ENCODE assay signal across 1 cellular context in the genomic region with DNA sequence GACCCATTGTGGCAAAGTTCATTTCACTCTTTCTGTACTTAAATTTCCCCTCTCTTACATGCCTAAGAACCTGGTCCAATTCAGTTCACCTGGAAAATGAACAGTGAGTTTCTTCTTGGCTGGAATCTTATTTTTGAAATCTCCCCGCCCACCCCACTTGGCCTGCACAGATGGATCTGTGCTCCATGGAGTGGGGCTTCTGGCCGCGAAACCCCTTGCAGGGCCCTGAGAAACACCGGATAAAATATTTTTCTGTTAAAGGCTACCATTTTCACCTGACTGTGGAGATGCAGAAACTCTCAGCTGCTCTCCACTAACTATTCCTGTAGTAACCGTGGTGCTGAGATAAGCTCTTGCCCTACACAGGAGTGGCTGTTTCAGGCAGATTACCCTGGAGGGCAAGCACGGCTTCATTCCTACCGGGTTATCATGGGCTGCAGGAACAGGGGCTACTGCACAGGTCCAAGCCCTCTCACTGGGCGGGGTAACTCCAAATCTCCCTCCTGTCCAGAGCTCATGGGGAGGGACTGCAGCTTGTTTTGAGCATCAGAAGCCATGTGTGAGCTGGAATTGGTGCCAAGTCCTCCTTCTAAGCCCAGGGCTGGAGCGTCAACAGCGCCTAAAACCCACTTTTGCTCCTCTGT.
A peak's percentile ranks its signal among the peaks of the same experiment; 100 is the strongest.
TF ChIP-seq lines count a peak whose summit lies in the region.

No MANE protein-coding gene starts in this region.

TF ChIP-seq in K562, 482 proteins besides CTCF, POLR2A, EP300 and RAD21 (continued from another document and continues in another):
- TF ChIP-seq, protein P1, sequence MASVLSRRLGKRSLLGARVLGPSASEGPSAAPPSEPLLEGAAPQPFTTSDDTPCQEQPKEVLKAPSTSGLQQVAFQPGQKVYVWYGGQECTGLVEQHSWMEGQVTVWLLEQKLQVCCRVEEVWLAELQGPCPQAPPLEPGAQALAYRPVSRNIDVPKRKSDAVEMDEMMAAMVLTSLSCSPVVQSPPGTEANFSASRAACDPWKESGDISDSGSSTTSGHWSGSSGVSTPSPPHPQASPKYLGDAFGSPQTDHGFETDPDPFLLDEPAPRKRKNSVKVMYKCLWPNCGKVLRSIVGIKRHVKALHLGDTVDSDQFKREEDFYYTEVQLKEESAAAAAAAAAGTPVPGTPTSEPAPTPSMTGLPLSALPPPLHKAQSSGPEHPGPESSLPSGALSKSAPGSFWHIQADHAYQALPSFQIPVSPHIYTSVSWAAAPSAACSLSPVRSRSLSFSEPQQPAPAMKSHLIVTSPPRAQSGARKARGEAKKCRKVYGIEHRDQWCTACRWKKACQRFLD (CRISPR knock-in tag; IDR thresholded peaks at IDR 0.05): no peak
- TF ChIP-seq FOXA1 (IDR thresholded peaks at IDR 0.05; ENCODE audit: borderline replicate concordance) (no peak), RBM17 (IDR thresholded peaks at IDR 0.05; ENCODE audit: borderline replicate concordance, low read depth, low read length) (no peak), CREB1 (IDR thresholded peaks at IDR 0.05) (peak; percentile 69), CREB1 (CRISPR knock-in tag; IDR thresholded peaks at IDR 0.05) (0 out of 2 replicates have a peak, but pooled peaks have one; percentile 45), MECOM (CRISPR knock-in tag; IDR thresholded peaks at IDR 0.05) (no peak), ZNF445 (CRISPR knock-in tag; IDR thresholded peaks at IDR 0.05; ENCODE audit: low read depth) (no peak), ARHGAP35 (IDR thresholded peaks at IDR 0.05; ENCODE audit: partially characterized antibody) (no peak), ASH1L (IDR thresholded peaks at IDR 0.05; ENCODE audit: borderline replicate concordance, low read depth, partially characterized antibody) (no peak), ZNF146 (CRISPR knock-in tag; IDR thresholded peaks at IDR 0.05; ENCODE audit: unreplicated experiment) (no peak), SMARCA4 (IDR thresholded peaks at IDR 0.05) (peak; percentile 96), NEUROD1 (IDR thresholded peaks at IDR 0.05; ENCODE audit: borderline replicate concordance, low read depth, low read length, partially characterized antibody) (peak; percentile 64), SMARCE1 (IDR thresholded peaks at IDR 0.05) (peak; percentile 91), DPF2 (IDR thresholded peaks at IDR 0.05) (peak; percentile 97), TEAD1 (CRISPR knock-in tag; IDR thresholded peaks at IDR 0.05) (peak; percentile 69 to 79; a peak in 2 of 4 replicates), ZNF232 (CRISPR knock-in tag; IDR thresholded peaks at IDR 0.05) (no peak), MYC (IDR thresholded peaks at IDR 0.05; ENCODE audit: low read depth, low read length) (peak; percentile 39), MYC (CRISPR knock-in tag; IDR thresholded peaks at IDR 0.05; ENCODE audit: borderline replicate concordance, low read depth) (no peak), ZNF77 (CRISPR knock-in tag; IDR thresholded peaks at IDR 0.05) (no peak), COPS2 (conservative IDR thresholded peaks at IDR 0.05) (no peak), RBM39 (optimal IDR thresholded peaks at IDR 0.05; ENCODE audit: low read depth, low read length) (no peak), YY1 (IDR thresholded peaks at IDR 0.05; ENCODE audit: borderline replicate concordance in 1 of 3, control insufficient read depth in 1 of 3, extremely low read depth in 1 of 3, insufficient read depth in 3 of 3, insufficient read length in 1 of 3, insufficient replicate concordance in 2 of 3, low read depth in 1 of 3, low read length in 2 of 3) (peak in 1 of 3 experiments; percentile 14), FOXJ3 (CRISPR knock-in tag; IDR thresholded peaks at IDR 0.05) (no peak), FOXK2 (conservative IDR thresholded peaks at IDR 0.05 in 1 of 2, IDR thresholded peaks at IDR 0.05 in 1 of 2; ENCODE audit: low read depth in 2 of 2) (peak; percentile 64 to 81; a peak in 3 of 4 replicates), SIX5 (IDR thresholded peaks at IDR 0.05; ENCODE audit: borderline replicate concordance in 1 of 2, insufficient read depth in 1 of 2, low read depth in 1 of 2, low read length in 2 of 2) (no peak), ZC3H4 (CRISPR knock-in tag; IDR thresholded peaks at IDR 0.05; ENCODE audit: borderline replicate concordance) (no peak)
- TF ChIP-seq, protein P2, sequence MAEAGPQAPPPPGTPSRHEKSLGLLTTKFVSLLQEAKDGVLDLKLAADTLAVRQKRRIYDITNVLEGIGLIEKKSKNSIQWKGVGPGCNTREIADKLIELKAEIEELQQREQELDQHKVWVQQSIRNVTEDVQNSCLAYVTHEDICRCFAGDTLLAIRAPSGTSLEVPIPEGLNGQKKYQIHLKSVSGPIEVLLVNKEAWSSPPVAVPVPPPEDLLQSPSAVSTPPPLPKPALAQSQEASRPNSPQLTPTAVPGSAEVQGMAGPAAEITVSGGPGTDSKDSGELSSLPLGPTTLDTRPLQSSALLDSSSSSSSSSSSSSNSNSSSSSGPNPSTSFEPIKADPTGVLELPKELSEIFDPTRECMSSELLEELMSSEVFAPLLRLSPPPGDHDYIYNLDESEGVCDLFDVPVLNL (CRISPR knock-in tag; IDR thresholded peaks at IDR 0.05; ENCODE audit: low read depth): no peak
- TF ChIP-seq, protein P3, sequence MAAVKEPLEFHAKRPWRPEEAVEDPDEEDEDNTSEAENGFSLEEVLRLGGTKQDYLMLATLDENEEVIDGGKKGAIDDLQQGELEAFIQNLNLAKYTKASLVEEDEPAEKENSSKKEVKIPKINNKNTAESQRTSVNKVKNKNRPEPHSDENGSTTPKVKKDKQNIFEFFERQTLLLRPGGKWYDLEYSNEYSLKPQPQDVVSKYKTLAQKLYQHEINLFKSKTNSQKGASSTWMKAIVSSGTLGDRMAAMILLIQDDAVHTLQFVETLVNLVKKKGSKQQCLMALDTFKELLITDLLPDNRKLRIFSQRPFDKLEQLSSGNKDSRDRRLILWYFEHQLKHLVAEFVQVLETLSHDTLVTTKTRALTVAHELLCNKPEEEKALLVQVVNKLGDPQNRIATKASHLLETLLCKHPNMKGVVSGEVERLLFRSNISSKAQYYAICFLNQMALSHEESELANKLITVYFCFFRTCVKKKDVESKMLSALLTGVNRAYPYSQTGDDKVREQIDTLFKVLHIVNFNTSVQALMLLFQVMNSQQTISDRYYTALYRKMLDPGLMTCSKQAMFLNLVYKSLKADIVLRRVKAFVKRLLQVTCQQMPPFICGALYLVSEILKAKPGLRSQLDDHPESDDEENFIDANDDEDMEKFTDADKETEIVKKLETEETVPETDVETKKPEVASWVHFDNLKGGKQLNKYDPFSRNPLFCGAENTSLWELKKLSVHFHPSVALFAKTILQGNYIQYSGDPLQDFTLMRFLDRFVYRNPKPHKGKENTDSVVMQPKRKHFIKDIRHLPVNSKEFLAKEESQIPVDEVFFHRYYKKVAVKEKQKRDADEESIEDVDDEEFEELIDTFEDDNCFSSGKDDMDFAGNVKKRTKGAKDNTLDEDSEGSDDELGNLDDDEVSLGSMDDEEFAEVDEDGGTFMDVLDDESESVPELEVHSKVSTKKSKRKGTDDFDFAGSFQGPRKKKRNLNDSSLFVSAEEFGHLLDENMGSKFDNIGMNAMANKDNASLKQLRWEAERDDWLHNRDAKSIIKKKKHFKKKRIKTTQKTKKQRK (IDR thresholded peaks at IDR 0.05; ENCODE audit: borderline replicate concordance, low read depth, low read length): no peak
- TF ChIP-seq, protein P4, sequence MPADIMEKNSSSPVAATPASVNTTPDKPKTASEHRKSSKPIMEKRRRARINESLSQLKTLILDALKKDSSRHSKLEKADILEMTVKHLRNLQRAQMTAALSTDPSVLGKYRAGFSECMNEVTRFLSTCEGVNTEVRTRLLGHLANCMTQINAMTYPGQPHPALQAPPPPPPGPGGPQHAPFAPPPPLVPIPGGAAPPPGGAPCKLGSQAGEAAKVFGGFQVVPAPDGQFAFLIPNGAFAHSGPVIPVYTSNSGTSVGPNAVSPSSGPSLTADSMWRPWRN (IDR thresholded peaks at IDR 0.05; ENCODE audit: low read depth): no peak
- TF ChIP-seq, protein P5, sequence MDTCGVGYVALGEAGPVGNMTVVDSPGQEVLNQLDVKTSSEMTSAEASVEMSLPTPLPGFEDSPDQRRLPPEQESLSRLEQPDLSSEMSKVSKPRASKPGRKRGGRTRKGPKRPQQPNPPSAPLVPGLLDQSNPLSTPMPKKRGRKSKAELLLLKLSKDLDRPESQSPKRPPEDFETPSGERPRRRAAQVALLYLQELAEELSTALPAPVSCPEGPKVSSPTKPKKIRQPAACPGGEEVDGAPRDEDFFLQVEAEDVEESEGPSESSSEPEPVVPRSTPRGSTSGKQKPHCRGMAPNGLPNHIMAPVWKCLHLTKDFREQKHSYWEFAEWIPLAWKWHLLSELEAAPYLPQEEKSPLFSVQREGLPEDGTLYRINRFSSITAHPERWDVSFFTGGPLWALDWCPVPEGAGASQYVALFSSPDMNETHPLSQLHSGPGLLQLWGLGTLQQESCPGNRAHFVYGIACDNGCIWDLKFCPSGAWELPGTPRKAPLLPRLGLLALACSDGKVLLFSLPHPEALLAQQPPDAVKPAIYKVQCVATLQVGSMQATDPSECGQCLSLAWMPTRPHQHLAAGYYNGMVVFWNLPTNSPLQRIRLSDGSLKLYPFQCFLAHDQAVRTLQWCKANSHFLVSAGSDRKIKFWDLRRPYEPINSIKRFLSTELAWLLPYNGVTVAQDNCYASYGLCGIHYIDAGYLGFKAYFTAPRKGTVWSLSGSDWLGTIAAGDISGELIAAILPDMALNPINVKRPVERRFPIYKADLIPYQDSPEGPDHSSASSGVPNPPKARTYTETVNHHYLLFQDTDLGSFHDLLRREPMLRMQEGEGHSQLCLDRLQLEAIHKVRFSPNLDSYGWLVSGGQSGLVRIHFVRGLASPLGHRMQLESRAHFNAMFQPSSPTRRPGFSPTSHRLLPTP (IDR thresholded peaks at IDR 0.05; ENCODE audit: borderline replicate concordance, extremely low read depth, insufficient read length): no peak
- TF ChIP-seq, protein P6, sequence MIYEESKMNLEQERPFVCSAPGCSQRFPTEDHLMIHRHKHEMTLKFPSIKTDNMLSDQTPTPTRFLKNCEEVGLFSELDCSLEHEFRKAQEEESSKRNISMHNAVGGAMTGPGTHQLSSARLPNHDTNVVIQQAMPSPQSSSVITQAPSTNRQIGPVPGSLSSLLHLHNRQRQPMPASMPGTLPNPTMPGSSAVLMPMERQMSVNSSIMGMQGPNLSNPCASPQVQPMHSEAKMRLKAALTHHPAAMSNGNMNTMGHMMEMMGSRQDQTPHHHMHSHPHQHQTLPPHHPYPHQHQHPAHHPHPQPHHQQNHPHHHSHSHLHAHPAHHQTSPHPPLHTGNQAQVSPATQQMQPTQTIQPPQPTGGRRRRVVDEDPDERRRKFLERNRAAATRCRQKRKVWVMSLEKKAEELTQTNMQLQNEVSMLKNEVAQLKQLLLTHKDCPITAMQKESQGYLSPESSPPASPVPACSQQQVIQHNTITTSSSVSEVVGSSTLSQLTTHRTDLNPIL (CRISPR knock-in tag; IDR thresholded peaks at IDR 0.05): no peak
- TF ChIP-seq, protein P7, sequence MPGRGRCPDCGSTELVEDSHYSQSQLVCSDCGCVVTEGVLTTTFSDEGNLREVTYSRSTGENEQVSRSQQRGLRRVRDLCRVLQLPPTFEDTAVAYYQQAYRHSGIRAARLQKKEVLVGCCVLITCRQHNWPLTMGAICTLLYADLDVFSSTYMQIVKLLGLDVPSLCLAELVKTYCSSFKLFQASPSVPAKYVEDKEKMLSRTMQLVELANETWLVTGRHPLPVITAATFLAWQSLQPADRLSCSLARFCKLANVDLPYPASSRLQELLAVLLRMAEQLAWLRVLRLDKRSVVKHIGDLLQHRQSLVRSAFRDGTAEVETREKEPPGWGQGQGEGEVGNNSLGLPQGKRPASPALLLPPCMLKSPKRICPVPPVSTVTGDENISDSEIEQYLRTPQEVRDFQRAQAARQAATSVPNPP (IDR thresholded peaks at IDR 0.05; ENCODE audit: borderline replicate concordance, insufficient read depth, insufficient read length): no peak
- TF ChIP-seq, protein P8, sequence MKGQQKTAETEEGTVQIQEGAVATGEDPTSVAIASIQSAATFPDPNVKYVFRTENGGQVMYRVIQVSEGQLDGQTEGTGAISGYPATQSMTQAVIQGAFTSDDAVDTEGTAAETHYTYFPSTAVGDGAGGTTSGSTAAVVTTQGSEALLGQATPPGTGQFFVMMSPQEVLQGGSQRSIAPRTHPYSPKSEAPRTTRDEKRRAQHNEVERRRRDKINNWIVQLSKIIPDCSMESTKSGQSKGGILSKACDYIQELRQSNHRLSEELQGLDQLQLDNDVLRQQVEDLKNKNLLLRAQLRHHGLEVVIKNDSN (CRISPR knock-in tag; IDR thresholded peaks at IDR 0.05): no peak
- TF ChIP-seq, protein P9, sequence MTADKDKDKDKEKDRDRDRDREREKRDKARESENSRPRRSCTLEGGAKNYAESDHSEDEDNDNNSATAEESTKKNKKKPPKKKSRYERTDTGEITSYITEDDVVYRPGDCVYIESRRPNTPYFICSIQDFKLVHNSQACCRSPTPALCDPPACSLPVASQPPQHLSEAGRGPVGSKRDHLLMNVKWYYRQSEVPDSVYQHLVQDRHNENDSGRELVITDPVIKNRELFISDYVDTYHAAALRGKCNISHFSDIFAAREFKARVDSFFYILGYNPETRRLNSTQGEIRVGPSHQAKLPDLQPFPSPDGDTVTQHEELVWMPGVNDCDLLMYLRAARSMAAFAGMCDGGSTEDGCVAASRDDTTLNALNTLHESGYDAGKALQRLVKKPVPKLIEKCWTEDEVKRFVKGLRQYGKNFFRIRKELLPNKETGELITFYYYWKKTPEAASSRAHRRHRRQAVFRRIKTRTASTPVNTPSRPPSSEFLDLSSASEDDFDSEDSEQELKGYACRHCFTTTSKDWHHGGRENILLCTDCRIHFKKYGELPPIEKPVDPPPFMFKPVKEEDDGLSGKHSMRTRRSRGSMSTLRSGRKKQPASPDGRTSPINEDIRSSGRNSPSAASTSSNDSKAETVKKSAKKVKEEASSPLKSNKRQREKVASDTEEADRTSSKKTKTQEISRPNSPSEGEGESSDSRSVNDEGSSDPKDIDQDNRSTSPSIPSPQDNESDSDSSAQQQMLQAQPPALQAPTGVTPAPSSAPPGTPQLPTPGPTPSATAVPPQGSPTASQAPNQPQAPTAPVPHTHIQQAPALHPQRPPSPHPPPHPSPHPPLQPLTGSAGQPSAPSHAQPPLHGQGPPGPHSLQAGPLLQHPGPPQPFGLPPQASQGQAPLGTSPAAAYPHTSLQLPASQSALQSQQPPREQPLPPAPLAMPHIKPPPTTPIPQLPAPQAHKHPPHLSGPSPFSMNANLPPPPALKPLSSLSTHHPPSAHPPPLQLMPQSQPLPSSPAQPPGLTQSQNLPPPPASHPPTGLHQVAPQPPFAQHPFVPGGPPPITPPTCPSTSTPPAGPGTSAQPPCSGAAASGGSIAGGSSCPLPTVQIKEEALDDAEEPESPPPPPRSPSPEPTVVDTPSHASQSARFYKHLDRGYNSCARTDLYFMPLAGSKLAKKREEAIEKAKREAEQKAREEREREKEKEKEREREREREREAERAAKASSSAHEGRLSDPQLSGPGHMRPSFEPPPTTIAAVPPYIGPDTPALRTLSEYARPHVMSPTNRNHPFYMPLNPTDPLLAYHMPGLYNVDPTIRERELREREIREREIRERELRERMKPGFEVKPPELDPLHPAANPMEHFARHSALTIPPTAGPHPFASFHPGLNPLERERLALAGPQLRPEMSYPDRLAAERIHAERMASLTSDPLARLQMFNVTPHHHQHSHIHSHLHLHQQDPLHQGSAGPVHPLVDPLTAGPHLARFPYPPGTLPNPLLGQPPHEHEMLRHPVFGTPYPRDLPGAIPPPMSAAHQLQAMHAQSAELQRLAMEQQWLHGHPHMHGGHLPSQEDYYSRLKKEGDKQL (CRISPR knock-in tag; IDR thresholded peaks at IDR 0.05; ENCODE audit: borderline replicate concordance): no peak
- TF ChIP-seq, protein P10, sequence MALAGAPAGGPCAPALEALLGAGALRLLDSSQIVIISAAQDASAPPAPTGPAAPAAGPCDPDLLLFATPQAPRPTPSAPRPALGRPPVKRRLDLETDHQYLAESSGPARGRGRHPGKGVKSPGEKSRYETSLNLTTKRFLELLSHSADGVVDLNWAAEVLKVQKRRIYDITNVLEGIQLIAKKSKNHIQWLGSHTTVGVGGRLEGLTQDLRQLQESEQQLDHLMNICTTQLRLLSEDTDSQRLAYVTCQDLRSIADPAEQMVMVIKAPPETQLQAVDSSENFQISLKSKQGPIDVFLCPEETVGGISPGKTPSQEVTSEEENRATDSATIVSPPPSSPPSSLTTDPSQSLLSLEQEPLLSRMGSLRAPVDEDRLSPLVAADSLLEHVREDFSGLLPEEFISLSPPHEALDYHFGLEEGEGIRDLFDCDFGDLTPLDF (CRISPR knock-in tag; IDR thresholded peaks at IDR 0.05): no peak; the same call in 1 of the 2 replicates
